13 cellular contexts compared by ENCODE assay signal in genomic region chr1:21307663-21308062, GRCh38. TPM values are rescaled to one million over a fixed set of nuclear protein-coding genes. Genes with fewer than 3 reads are reported as not detected.
A peak's percentile ranks its signal among the peaks of the same experiment; 100 is the strongest.
DNase-seq lines count a peak whose midpoint lies in the region; ATAC-seq and TF ChIP-seq lines count a peak whose summit lies in the region.
"Had no signal": no experiment of that assay in that cellular context is flagged by ENCODE, and none has a peak within 500 bp of the region (broad histone marks: within the 10 kb centered on the region; RNA-seq: fewer than 3 reads in every experiment).

No MANE protein-coding gene starts in this region.

- no peaks in the 10 kb centered on the region for H3K9me3 Mint-ChIP-seq in CD8-positive, alpha-beta T cell
- no peaks in the 10 kb centered on the region for H3K9me3 Mint-ChIP-seq in HFFc6
- no peaks in the 10 kb centered on the region for H3K9me3 Mint-ChIP-seq in activated naive CD8-positive, alpha-beta T cell treated with anti-CD3 and anti-CD28 coated beads for 36 hours
- H3K9me3 Mint-ChIP-seq in natural killer cell treated with Interleukin-12 subunit alpha and Interleukin-12 subunit beta and Interleukin-15 and Interleukin-18, amount 100 ng/mL, for 72 hours, result no peaks in the 10 kb centered on the region

- H3K27me3 ChIP-seq in CD8-positive, alpha-beta T cell (ENCODE audit: insufficient read depth, low read length), result no peaks in the 10 kb centered on the region

- peaks cover 4% of the 10 kb centered on the region for H3K36me3 Mint-ChIP-seq in CD8-positive, alpha-beta T cell
- peaks cover 9% of the 10 kb centered on the region; the same call in 1 of the 2 replicates for H3K36me3 Mint-ChIP-seq in HFFc6 (ENCODE audit: low read depth)
- H3K36me3 Mint-ChIP-seq in activated naive CD8-positive, alpha-beta T cell treated with anti-CD3 and anti-CD28 coated beads for 36 hours, result peaks cover 12% of the 10 kb centered on the region
- H3K36me3 Mint-ChIP-seq in natural killer cell treated with Interleukin-12 subunit alpha and Interleukin-12 subunit beta and Interleukin-15 and Interleukin-18, amount 100 ng/mL, for 72 hours, result no peaks in the 10 kb centered on the region

- CTCF ChIA-PET in CD8-positive, alpha-beta T cell (lab: Charles Lee), result interaction anchor here (1.0 to 2.3 kb wide), 5 partner anchors 9 to 91 kb away, joined by 3 to 9 read pairs (median 4); no protein-coding TSS in a partner anchor

- POLR2A ChIA-PET in CD8-positive, alpha-beta T cell (lab: Charles Lee), result interaction anchor here (1.0 to 2.6 kb wide), 3 partner anchors 14 to 31 kb away, joined by 3 to 12 read pairs (median 5); no protein-coding TSS in a partner anchor

- H3K36me3 ChIP-seq in CD8-positive, alpha-beta T cell (ENCODE audit: insufficient read depth, low read length), result no peaks in the 10 kb centered on the region

- H3K4me3 ChIP-seq in CD8-positive, alpha-beta T cell (ENCODE audit: low read depth, low read length), result no peak overlapping the region

- peak; percentile 64 for ATAC-seq in CD8-positive, alpha-beta T cell
- ATAC-seq in natural killer cell treated with Interleukin-12 subunit alpha and Interleukin-12 subunit beta and Interleukin-15 and Interleukin-18, amount 100 ng/mL, for 72 hours, result peak; percentile 41 to 66
- ATAC-seq in GM19397 (IDR thresholded peaks at IDR 0.05; ENCODE audit: unreplicated experiment), result no peak

- H3K27me3 Mint-ChIP-seq in CD8-positive, alpha-beta T cell (ENCODE audit: low read depth), result no peaks in the 10 kb centered on the region
- peaks cover 3% of the 10 kb centered on the region; the same call in 1 of the 2 replicates for H3K27me3 Mint-ChIP-seq in HFFc6 (ENCODE audit: insufficient read depth)
- no peaks in the 10 kb centered on the region for H3K27me3 Mint-ChIP-seq in activated naive CD8-positive, alpha-beta T cell treated with anti-CD3 and anti-CD28 coated beads for 36 hours
- H3K27me3 Mint-ChIP-seq in natural killer cell treated with Interleukin-12 subunit alpha and Interleukin-12 subunit beta and Interleukin-15 and Interleukin-18, amount 100 ng/mL, for 72 hours, result no peaks in the 10 kb centered on the region

- H3K4me1 Mint-ChIP-seq in CD8-positive, alpha-beta T cell (ENCODE audit: low read depth), result peaks cover 51% of the 10 kb centered on the region
- peaks cover 80% of the 10 kb centered on the region for H3K4me1 Mint-ChIP-seq in HFFc6 (ENCODE audit: low read depth)
- H3K4me1 Mint-ChIP-seq in activated naive CD8-positive, alpha-beta T cell treated with anti-CD3 and anti-CD28 coated beads for 36 hours, result peaks cover 52% of the 10 kb centered on the region
- peaks cover 18 to 26% of the 10 kb centered on the region in 2 donors for H3K4me1 Mint-ChIP-seq in natural killer cell treated with Interleukin-12 subunit alpha and Interleukin-12 subunit beta and Interleukin-15 and Interleukin-18, amount 100 ng/mL, for 72 hours (ENCODE audit: low read depth in 2 of 2)

- DNase-seq in CD8-positive, alpha-beta T cell, result no peak
- no peak for DNase-seq in HFFc6
- DNase-seq in activated naive CD8-positive, alpha-beta T cell treated with anti-CD3 and anti-CD28 coated beads for 36 hours, result peak; percentile 30
- DNase-seq in natural killer cell treated with Interleukin-12 subunit alpha and Interleukin-12 subunit beta and Interleukin-15 and Interleukin-18, amount 100 ng/mL, for 72 hours (ENCODE audit: low spot score), result no peak
- DNase-seq in NCI-H187 (lab: John Stamatoyannopoulos, UW), result no peak
- DNase-seq in HT-29 (ENCODE audit: low spot score), result no peak
- no peak for DNase-seq in stimulated activated CD4-positive, alpha-beta T cell treated with anti-CD3 and anti-CD28 coated beads, Interleukin-12 subunit alpha, Interleukin-12 subunit beta, amount 100 ng/mL, for 4 hours
- DNase-seq: aorta; EL; NCI-H510A; stimulated activated naive CD4-positive, alpha-beta T cell treated with Interleukin-2 at 50 U/mL for 16 hours had no signal

- no peaks in the 10 kb centered on the region for H3K9me3 ChIP-seq in CD8-positive, alpha-beta T cell (ENCODE audit: low read length)

- no peak for TF ChIP-seq CTCF in CD8-positive, alpha-beta T cell (IDR thresholded peaks at IDR 0.05)
- TF ChIP-seq CTCF in HFFc6 (IDR thresholded peaks at IDR 0.05), result no peak

- H3K4me1 ChIP-seq in CD8-positive, alpha-beta T cell (ENCODE audit: insufficient read depth, low read length), result peaks cover 35% of the 10 kb centered on the region

- no peak overlapping the region for H3K4me3 Mint-ChIP-seq in CD8-positive, alpha-beta T cell
- H3K4me3 Mint-ChIP-seq in HFFc6, result no peak overlapping the region
- no peak overlapping the region for H3K4me3 Mint-ChIP-seq in activated naive CD8-positive, alpha-beta T cell treated with anti-CD3 and anti-CD28 coated beads for 36 hours
- peak overlapping the region; percentile 3 for H3K4me3 Mint-ChIP-seq in natural killer cell treated with Interleukin-12 subunit alpha and Interleukin-12 subunit beta and Interleukin-15 and Interleukin-18, amount 100 ng/mL, for 72 hours

- H3K27ac ChIP-seq in CD8-positive, alpha-beta T cell (ENCODE audit: low read depth, low read length), result no peak overlapping the region
- H3K27ac ChIP-seq: KMS-11 had no signal

- intact Hi-C loops in CD8-positive, alpha-beta T cell (cut with DNase I, micrococcal nuclease), result no loop called here

- H3K27ac Mint-ChIP-seq in CD8-positive, alpha-beta T cell, result peak overlapping the region; percentile 50
- peak overlapping the region; percentile 14; the same call in 1 of the 2 replicates for H3K27ac Mint-ChIP-seq in HFFc6
- H3K27ac Mint-ChIP-seq in activated naive CD8-positive, alpha-beta T cell treated with anti-CD3 and anti-CD28 coated beads for 36 hours, result peak overlapping the region; percentile 47
- peak overlapping the region; percentile 29 to 59 for H3K27ac Mint-ChIP-seq in natural killer cell treated with Interleukin-12 subunit alpha and Interleukin-12 subunit beta and Interleukin-15 and Interleukin-18, amount 100 ng/mL, for 72 hours

RNA-seq across cellular contexts. Expression of gene ECE1, which starts 17.4 kb away (rescaled TPM):
- 10 to 100 TPM; 55.0 to 56.0 TPM for total RNA-seq in CD8-positive, alpha-beta T cell
- total RNA-seq in HFFc6 (2021; fragmentation: NEBNext Ultra II Directional; extraction: Animal tissue kit (Norgen Biotek cat#: 25700)), result 100 to 1,000 TPM; 116 to 134 (median 124) TPM
- 100 to 1,000 TPM in 1 of 2 experiments, 10 to 100 TPM in 1; 95.6 to 101 TPM for total RNA-seq in activated naive CD8-positive, alpha-beta T cell treated with anti-CD3 and anti-CD28 coated beads for 36 hours
- 10 to 100 TPM; 33.7 to 53.9 TPM for total RNA-seq in natural killer cell treated with Interleukin-12 subunit alpha and Interleukin-12 subunit beta and Interleukin-15 and Interleukin-18, amount 100 ng/mL, for 72 hours
- 71.6 and 77.6 TPM in 2 replicates for total RNA-seq in HT-29 (2014; rRNA removed; shearing (Covaris generic))
